ENCODE assay signal across 17 cellular contexts in genomic region chr14:94611179-94611578, GRCh38. TPM values are rescaled to one million over a fixed set of nuclear protein-coding genes. Genes with fewer than 3 reads are reported as not detected.
"Had no signal": no experiment of that assay in that cellular context is flagged by ENCODE, and none has a peak within 500 bp of the region (broad histone marks: within the 10 kb centered on the region; RNA-seq: fewer than 3 reads in every experiment).

No MANE protein-coding gene starts in this region.

- H3K4me3 ChIP-seq: tibial nerve had no signal

- ATAC-seq: activated T-cell treated with anti-CD3 and anti-CD28 coated beads, Interleukin-2, amount 50 U/mL, for 72 hours; stimulated activated naive CD8-positive, alpha-beta T cell treated with anti-CD3 and anti-CD28 coated beads, Interleukin-15, Interleukin-2, amounts not matched to agents 100 U/mL and 50 U/mL, for 24 hours had no signal

- DNase-seq: activated CD4-positive, alpha-beta T cell treated with anti-CD3 and anti-CD28 coated beads, Interleukin-2, amount 10 ng/mL, durations not matched to agents 7 days and 5 days; activated T-cell treated with anti-CD3 and anti-CD28 coated beads, Interleukin-2, amount 50 U/mL, for 72 hours; endodermal cell; hippocampal formation; midbrain; retina; stimulated activated naive CD8-positive, alpha-beta T cell treated with anti-CD3 and anti-CD28 coated beads, Interleukin-15, Interleukin-2, amounts not matched to agents 100 U/mL and 50 U/mL, for 24 hours had no signal

- FAIRE-seq: urothelium cell line had no signal

- H3K27ac ChIP-seq: foreskin keratinocyte had no signal

- H3K27me3 ChIP-seq: foreskin keratinocyte, tibial nerve had no signal

RNA-seq across cellular contexts. Expression of gene SERPINA3, which starts 1.0 kb away (rescaled TPM):
- total RNA-seq: activated CD4-positive, alpha-beta T cell treated with anti-CD3 and anti-CD28 coated beads, Interleukin-2, amount 10 ng/mL, durations not matched to agents 7 days and 5 days; activated T-cell treated with anti-CD3 and anti-CD28 coated beads, Interleukin-2, amount 50 U/mL, for 72 hours; foreskin keratinocyte; lung microvascular endothelial cell; skeletal muscle tissue had no signal

RNA-seq across cellular contexts. Expression of gene SERPINA5, which starts 30.0 kb away (rescaled TPM):
- total RNA-seq: activated CD4-positive, alpha-beta T cell treated with anti-CD3 and anti-CD28 coated beads, Interleukin-2, amount 10 ng/mL, durations not matched to agents 7 days and 5 days; activated T-cell treated with anti-CD3 and anti-CD28 coated beads, Interleukin-2, amount 50 U/mL, for 72 hours; fibroblast of lung; foreskin keratinocyte had no signal
- polyA plus RNA-seq: fibroblast of lung, foreskin keratinocyte had no signal

RNA-seq across cellular contexts. Expression of gene SERPINA4, which starts 49.9 kb away (rescaled TPM):
- total RNA-seq: activated CD4-positive, alpha-beta T cell treated with anti-CD3 and anti-CD28 coated beads, Interleukin-2, amount 10 ng/mL, durations not matched to agents 7 days and 5 days; activated T-cell treated with anti-CD3 and anti-CD28 coated beads, Interleukin-2, amount 50 U/mL, for 72 hours; cardiac septum; dermis microvascular lymphatic vessel endothelial cell; endodermal cell; epithelial cell of proximal tubule; fibroblast of lung; foreskin keratinocyte; lung microvascular endothelial cell; posterior vena cava; skeletal muscle tissue; tibial nerve had no signal
- polyA plus RNA-seq: fibroblast of lung, foreskin keratinocyte had no signal
